Comparison of ENCODE assay signal across 8 cellular contexts in the genomic region with DNA sequence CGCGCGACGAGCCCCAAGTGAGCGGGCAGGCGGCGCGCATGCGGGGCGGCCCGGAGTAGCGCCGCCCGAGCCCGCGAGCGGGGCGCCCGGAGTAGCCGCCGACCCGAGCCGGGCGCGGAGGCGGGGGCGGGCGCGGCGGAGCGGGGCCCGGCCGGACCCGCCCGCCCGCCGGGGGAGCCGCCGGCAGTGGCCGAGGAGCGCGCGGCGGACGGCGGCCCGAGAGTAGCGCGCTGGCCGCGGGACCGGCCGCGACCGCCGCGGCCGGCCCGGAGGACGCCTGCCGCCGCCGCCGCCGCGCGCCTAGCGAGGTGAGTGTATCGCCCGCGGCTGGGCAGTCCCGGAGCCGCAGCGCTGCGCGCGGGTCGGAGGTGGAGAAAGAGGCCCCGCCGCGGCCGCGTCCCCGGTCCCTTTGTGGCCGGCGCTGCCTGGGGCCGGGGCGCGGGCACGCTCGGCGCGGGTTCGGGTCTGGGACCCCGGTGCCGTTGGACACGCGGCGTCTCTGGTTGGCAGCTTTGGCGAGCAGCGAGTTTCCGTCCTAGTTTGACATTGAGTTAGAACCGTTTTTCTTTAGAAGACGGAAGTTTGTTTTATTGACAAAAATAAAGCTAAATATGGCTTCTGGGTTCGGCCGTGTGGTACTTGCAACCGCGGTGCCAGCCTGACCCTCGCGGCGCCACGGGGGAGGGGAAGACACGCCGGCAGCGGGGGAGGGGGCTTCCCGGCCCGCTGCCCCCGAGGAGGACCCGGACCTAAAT. TPM values are rescaled to one million over a fixed set of nuclear protein-coding genes. Genes with fewer than 3 reads are reported as not detected.
DNase-seq lines count a peak whose midpoint lies in the region; ATAC-seq and TF ChIP-seq lines count a peak whose summit lies in the region.

A gene (plus strand): TSS at position 186 of the 755 bp plus-strand sequence. CDS start 72,923 bp downstream, outside the sequence.

- H3K4me1 Mint-ChIP-seq in activated naive CD8-positive, alpha-beta T cell treated with anti-CD3 and anti-CD28 coated beads for 36 hours = peaks cover 32% of the 10 kb centered on the region

- no peaks in the 10 kb centered on the region for H3K27me3 ChIP-seq in heart left ventricle

- peak within 1 kb of the TSS; percentile 71 to 96 (median 83) for H3K4me3 ChIP-seq in heart left ventricle

- peaks cover 20% of the 10 kb centered on the region for H3K9me3 Mint-ChIP-seq in activated naive CD8-positive, alpha-beta T cell treated with anti-CD3 and anti-CD28 coated beads for 36 hours

- H3K27ac ChIP-seq in heart left ventricle = peak within 1 kb of the TSS; percentile 90 to 99 (median 96)

- TF ChIP-seq CTCF in heart left ventricle (IDR thresholded peaks at IDR 0.05) = no peak

- 0 to 1% (median 0%) methylated on average over 20 to 98 of the region's 119 CpGs for WGBS in heart left ventricle, 4 donors

- H3K27ac Mint-ChIP-seq in activated naive CD8-positive, alpha-beta T cell treated with anti-CD3 and anti-CD28 coated beads for 36 hours = peak within 1 kb of the TSS; percentile 77

- H3K4me1 ChIP-seq in heart left ventricle = peaks cover 0 to 32% (median 21%) of the 10 kb centered on the region in 12 donors

- H3K36me3 ChIP-seq in heart left ventricle = no peaks in the 10 kb centered on the region

- ATAC-seq in heart left ventricle (peak in 3 of 4 donors; percentile 58 to 71 (median 59)), GM18511 (IDR thresholded peaks at IDR 0.05; ENCODE audit: unreplicated experiment) (no peak)

- peaks cover 0 to 10% (median 0%) of the 10 kb centered on the region in 12 donors for H3K9me3 ChIP-seq in heart left ventricle

- no peak for TF ChIP-seq POLR2A in heart left ventricle (IDR thresholded peaks at IDR 0.05)

- peaks cover 16% of the 10 kb centered on the region for H3K27me3 Mint-ChIP-seq in activated naive CD8-positive, alpha-beta T cell treated with anti-CD3 and anti-CD28 coated beads for 36 hours

- H3K4me3 Mint-ChIP-seq in activated naive CD8-positive, alpha-beta T cell treated with anti-CD3 and anti-CD28 coated beads for 36 hours = peak within 1 kb of the TSS; percentile 81

- intact Hi-C loops in heart left ventricle (cut with DNase I) = loop anchor here in 7 of 10 donors (2.0 to 10.0 kb wide), 11 partner anchors 36 to 197 kb away; a partner anchor contains a TSS
- intact Hi-C loops in posterior vena cava (cut with DNase I) = no loop called here

- DNase-seq in NK-92 treated with Interleukin-12 subunit alpha and Interleukin-12 subunit beta, amount 100 ng/mL, for 24 hours (lab: John Stamatoyannopoulos, UW) = peak; percentile 17
- no peak for DNase-seq in NK-92 (lab: John Stamatoyannopoulos, UW; ENCODE audit: unreplicated experiment)
- DNase-seq in NOMO-1 treated with dmso at 0.1 percent for 144 hours (lab: John Stamatoyannopoulos, UW; ENCODE audit: unreplicated experiment) = peak; percentile 15
- DNase-seq in activated naive CD8-positive, alpha-beta T cell treated with anti-CD3 and anti-CD28 coated beads for 36 hours = peak; percentile 28
- DNase-seq in heart left ventricle = peak in 4 of 5 donors; percentile 23 to 67 (median 38)
- peak; percentile 84 for DNase-seq in posterior vena cava (ENCODE audit: low spot score)
- no peak for DNase-seq in DMS114 treated with DMSO at 0.1 percent for 48 hours (lab: John Stamatoyannopoulos, UW; ENCODE audit: unreplicated experiment)

- peaks cover 28% of the 10 kb centered on the region for H3K36me3 Mint-ChIP-seq in activated naive CD8-positive, alpha-beta T cell treated with anti-CD3 and anti-CD28 coated beads for 36 hours

RNA-seq across cellular contexts. Expression of the gene that starts here (rescaled TPM):
- total RNA-seq in activated naive CD8-positive, alpha-beta T cell treated with anti-CD3 and anti-CD28 coated beads for 36 hours = 10 to 100 TPM; 49.5 to 51.8 TPM
- 10 to 100 TPM; 26.9 to 69.0 (median 43.0) TPM for total RNA-seq in heart left ventricle
- polyA plus RNA-seq in heart left ventricle = 10 to 100 TPM in 1 of 2 donors, 1 to 10 TPM in 1; 9.6 to 37.7 TPM
- total RNA-seq in posterior vena cava = 10 to 100 TPM; 53.8 to 54.0 TPM

Comparison
In these comparisons a context has a peak if more than half of its experiments do, and no peak if none do; other contexts are left out.
1. DNase-seq: peak in NK-92 treated with Interleukin-12 subunit alpha and Interleukin-12 subunit beta, amount 100 ng/mL, for 24 hours (single experiment), NOMO-1 treated with dmso at 0.1 percent for 144 hours (single experiment), activated naive CD8-positive, alpha-beta T cell treated with anti-CD3 and anti-CD28 coated beads for 36 hours (single experiment), heart left ventricle (4 of 5) and posterior vena cava (single experiment); none in NK-92 (single experiment) and DMS114 treated with DMSO at 0.1 percent for 48 hours (single experiment).
2. intact Hi-C loops: an anchor here in heart left ventricle (2.0 to 10.0 kb wide); none called in posterior vena cava.